14 cellular contexts compared by ENCODE assay signal in genomic region chr18:63159590-63159989, GRCh38.
DNase-seq lines count a peak whose midpoint lies in the region; ATAC-seq, FAIRE-seq and TF ChIP-seq lines count a peak whose summit lies in the region.
"Had no signal": no experiment of that assay in that cellular context is flagged by ENCODE, and none has a peak within 500 bp of the region (broad histone marks: within the 10 kb centered on the region; RNA-seq: fewer than 3 reads in every experiment).

No MANE protein-coding gene starts in this region.

- intact Hi-C loops in GM12878 (cut with micrococcal nuclease; ENCODE audit: unreplicated experiment), result loop anchor here (1.0 to 5.0 kb wide), 2 partner anchors 33 to 159 kb away; no protein-coding TSS in a partner anchor

- RAD21 ChIA-PET in GM12878 (lab: Charles Lee; ENCODE audit: unreplicated experiment), result interaction anchor here (0.7 to 14.5 kb wide), 6 partner anchors 9 to 159 kb away, joined by 3 to 463 read pairs (median 60); partner anchors contain the start of gene BCL2

- TF ChIP-seq CTCF in Peyer's patch (IDR thresholded peaks at IDR 0.05) (no peak), GM12878 (IDR thresholded peaks at IDR 0.05 in 2 of 3, conservative IDR thresholded peaks at IDR 0.05 in 1 of 3; ENCODE audit: control insufficient read depth in 2 of 3, extremely low read depth in 1 of 3, insufficient read depth in 1 of 3, low read depth in 3 of 3, low read length in 3 of 3) (no peak)

- WGBS in GM12878 (ENCODE audit: insufficient coverage, insufficient replicate concordance, low lambda C conversion rate, missing lambda C conversion rate), result under 1% methylated on average over 9 of the region's 9 CpGs

- peak overlapping the region; percentile 99 for H3K4me2 ChIP-seq in GM12878 (ENCODE audit: control insufficient read depth, insufficient read depth)

- no peak overlapping the region for H2AFZ ChIP-seq in GM12878 (ENCODE audit: control insufficient read depth, low read depth, low read length)

- in situ Hi-C loops in GM12878 (cut with MboI), result no loop called here

- H3K4me3 ChIP-seq in Peyer's patch (no peak overlapping the region), GM12878 (peak overlapping the region; percentile 76)
- H3K4me3 ChIP-seq: esophagus squamous epithelium, SK-N-MC had no signal

- peaks cover 81% of the 10 kb centered on the region for H3K79me2 ChIP-seq in GM12878 (ENCODE audit: control insufficient read depth, insufficient read depth, low read length)

- peak; percentile 6 for ATAC-seq in GM12878
- ATAC-seq in stimulated activated naive CD8-positive, alpha-beta T cell treated with anti-CD3 and anti-CD28 coated beads, Interleukin-15, Interleukin-2, amounts not matched to agents 100 U/mL and 50 U/mL, for 24 hours, result no peak
- ATAC-seq in GM18502 (IDR thresholded peaks at IDR 0.05; ENCODE audit: poor library complexity, unreplicated experiment), result no peak
- ATAC-seq in GM19324 (IDR thresholded peaks at IDR 0.05; ENCODE audit: low FRiP score, unreplicated experiment), result no peak

- H3K27ac ChIP-seq in Peyer's patch, result peak overlapping the region in 3 of 4 donors; percentile 84 to 93 (median 87)
- peak overlapping the region; percentile 100 for H3K27ac ChIP-seq in GM12878 (ENCODE audit: control insufficient read depth, insufficient read depth)
- no peak overlapping the region for H3K27ac ChIP-seq in caudate nucleus (ENCODE audit: low read depth, low read length)
- H3K27ac ChIP-seq: SK-N-MC had no signal

- H3K9me3 ChIP-seq in Peyer's patch, result no peaks in the 10 kb centered on the region
- H3K9me3 ChIP-seq in GM12878 (replicated peaks; ENCODE audit: control insufficient read depth, insufficient read depth, low read length), result no peaks in the 10 kb centered on the region
- H3K9me3 ChIP-seq: esophagus squamous epithelium had no signal

- H3K27me3 ChIP-seq in Peyer's patch (no peaks in the 10 kb centered on the region), GM12878 (replicated peaks in 1 of 2; ENCODE audit: control insufficient read depth in 2 of 2, insufficient read depth in 2 of 2, low read length in 1 of 2) (no peaks in the 10 kb centered on the region)
- H3K27me3 ChIP-seq: esophagus squamous epithelium had no signal

- H4K20me1 ChIP-seq in GM12878 (ENCODE audit: control insufficient read depth, insufficient read depth), result no peaks in the 10 kb centered on the region

- H3K4me1 ChIP-seq in Peyer's patch (peaks cover 7 to 57% (median 35%) of the 10 kb centered on the region in 4 donors), GM12878 (ENCODE audit: control insufficient read depth, insufficient read depth, low read length) (peaks cover 79% of the 10 kb centered on the region)

- CTCF ChIA-PET in GM12878 (lab: Yijun Ruan, JAX), result interaction anchor here (1.4 to 18.1 kb wide), 5 partner anchors 22 to 158 kb away, joined by 3 to 416 read pairs (median 32); no protein-coding TSS in a partner anchor

- TF ChIP-seq EP300 in GM12878 (IDR thresholded peaks at IDR 0.05; ENCODE audit: borderline replicate concordance in 1 of 2, control insufficient read depth in 1 of 2, low read depth in 2 of 2, low read length in 2 of 2), result peak; percentile 67 to 71; a peak in 3 of 4 replicates

- H3K36me3 ChIP-seq in Peyer's patch, result no peaks in the 10 kb centered on the region
- H3K36me3 ChIP-seq in GM12878 (ENCODE audit: control insufficient read depth in 2 of 2, insufficient read depth in 2 of 2, low read length in 1 of 2), result no peaks in the 10 kb centered on the region
- H3K36me3 ChIP-seq: esophagus squamous epithelium had no signal

- no peak for TF ChIP-seq POLR2A in Peyer's patch (IDR thresholded peaks at IDR 0.05)
- TF ChIP-seq POLR2A in GM12878 (IDR thresholded peaks at IDR 0.05; ENCODE audit: low read depth, low read length), result peak; percentile 48

- no peak for FAIRE-seq in GM12878 (lab: Jason Lieb, UNC)

- POLR2A ChIA-PET in GM12878 (lab: Charles Lee), result interaction anchor here (1.0 to 11.7 kb wide), 4 partner anchors 22 to 159 kb away, joined by 3 to 278 read pairs (median 106); partner anchors contain the start of gene BCL2

- no peak for TF ChIP-seq RAD21 in GM12878 (IDR thresholded peaks at IDR 0.05; ENCODE audit: insufficient read depth, low read depth, low read length)

- H3K9ac ChIP-seq in GM12878 (ENCODE audit: control insufficient read depth, insufficient read depth, low read length), result peak overlapping the region; percentile 97

- SMC1A ChIA-PET in GM12878 (lab: Charles Lee; ENCODE audit: uncharacterized antibody, unreplicated experiment), result interaction anchor here (0.6 to 13.4 kb wide), 14 partner anchors 14 to 180 kb away, joined by 3 to 453 read pairs (median 3); partner anchors contain the start of gene BCL2

- no TSS peak for BruUV-seq in GM12878 (replicated peaks; lab: Mats Ljungman, UMichigan)

- DNase-seq in activated T-cell treated with anti-CD3 and anti-CD28 coated beads for 48 hours (ENCODE audit: low read depth) (peak; percentile 48), activated T-cell treated with anti-CD3 and anti-CD28 coated beads for 4 hours (no peak), Peyer's patch (no peak), GM12878 (ENCODE audit: low read depth, low spot score) (peak; percentile 67), caudate nucleus (lab: John Stamatoyannopoulos, UW) (no peak)
- DNase-seq in stimulated activated naive CD8-positive, alpha-beta T cell treated with anti-CD3 and anti-CD28 coated beads, Interleukin-15, Interleukin-2, amounts not matched to agents 100 U/mL and 50 U/mL, for 24 hours, result peak; percentile 55
- DNase-seq: esophagus squamous epithelium, mesendoderm, NCI-H1417, NCI-H82, retina had no signal

TF ChIP-seq in GM12878, 131 proteins besides CTCF, POLR2A, EP300 and RAD21 (continues in another document):
- TF ChIP-seq HDGF (IDR thresholded peaks at IDR 0.05) (no peak), FOXM1 (IDR thresholded peaks at IDR 0.05; ENCODE audit: low read depth, low read length) (no peak), RELA (IDR thresholded peaks at IDR 0.05; ENCODE audit: borderline replicate concordance, partially characterized antibody) (peak; percentile 36), IKZF2 (IDR thresholded peaks at IDR 0.05) (no peak), WRNIP1 (IDR thresholded peaks at IDR 0.05; ENCODE audit: borderline replicate concordance, low read depth, low read length) (no peak), NBN (IDR thresholded peaks at IDR 0.05) (no peak; the same call in 1 of the 2 replicates), CBX3 (IDR thresholded peaks at IDR 0.05; ENCODE audit: borderline replicate concordance, low read depth) (no peak), KDM1A (IDR thresholded peaks at IDR 0.05; ENCODE audit: borderline replicate concordance) (no peak), SMC3 (IDR thresholded peaks at IDR 0.05; ENCODE audit: borderline replicate concordance, low read length) (no peak; the same call in 1 of the 2 replicates), SMAD1 (IDR thresholded peaks at IDR 0.05; ENCODE audit: low read depth, partially characterized antibody) (no peak), BCL11A (IDR thresholded peaks at IDR 0.05; ENCODE audit: low read depth, low read length) (peak; percentile 72; the same call in 1 of the 2 replicates), TCF12 (IDR thresholded peaks at IDR 0.05; ENCODE audit: low read depth, low read length) (peak; percentile 65; the same call in 1 of the 2 replicates), BHLHE40 (IDR thresholded peaks at IDR 0.05; ENCODE audit: borderline replicate concordance in 1 of 2, low read depth in 2 of 2, low read length in 1 of 2) (0 out of 4 replicates have a peak, but pooled peaks of 1 of the 2 experiments have one; percentile 23), SP1 (IDR thresholded peaks at IDR 0.05; ENCODE audit: low read depth, low read length) (peak; percentile 66), KLF5 (IDR thresholded peaks at IDR 0.05; ENCODE audit: partially characterized antibody) (no peak), ATF7 (IDR thresholded peaks at IDR 0.05; ENCODE audit: low read depth) (0 out of 2 replicates have a peak, but pooled peaks have one; percentile 3), STAT1 (conservative IDR thresholded peaks at IDR 0.05) (no peak), CHD2 (IDR thresholded peaks at IDR 0.05; ENCODE audit: borderline replicate concordance, low read depth, low read length) (no peak), IRF4 (IDR thresholded peaks at IDR 0.05; ENCODE audit: low read depth, low read length) (peak; percentile 56), CREB1 (IDR thresholded peaks at IDR 0.05; ENCODE audit: low read depth) (no peak)
- TF ChIP-seq, protein P1, sequence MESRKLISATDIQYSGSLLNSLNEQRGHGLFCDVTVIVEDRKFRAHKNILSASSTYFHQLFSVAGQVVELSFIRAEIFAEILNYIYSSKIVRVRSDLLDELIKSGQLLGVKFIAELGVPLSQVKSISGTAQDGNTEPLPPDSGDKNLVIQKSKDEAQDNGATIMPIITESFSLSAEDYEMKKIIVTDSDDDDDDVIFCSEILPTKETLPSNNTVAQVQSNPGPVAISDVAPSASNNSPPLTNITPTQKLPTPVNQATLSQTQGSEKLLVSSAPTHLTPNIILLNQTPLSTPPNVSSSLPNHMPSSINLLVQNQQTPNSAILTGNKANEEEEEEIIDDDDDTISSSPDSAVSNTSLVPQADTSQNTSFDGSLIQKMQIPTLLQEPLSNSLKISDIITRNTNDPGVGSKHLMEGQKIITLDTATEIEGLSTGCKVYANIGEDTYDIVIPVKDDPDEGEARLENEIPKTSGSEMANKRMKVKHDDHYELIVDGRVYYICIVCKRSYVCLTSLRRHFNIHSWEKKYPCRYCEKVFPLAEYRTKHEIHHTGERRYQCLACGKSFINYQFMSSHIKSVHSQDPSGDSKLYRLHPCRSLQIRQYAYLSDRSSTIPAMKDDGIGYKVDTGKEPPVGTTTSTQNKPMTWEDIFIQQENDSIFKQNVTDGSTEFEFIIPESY (IDR thresholded peaks at IDR 0.05), result no peak

Comparison
In these comparisons a context has a peak if more than half of its experiments do, and no peak if none do; other contexts are left out.
1. DNase-seq: peak in activated T-cell treated with anti-CD3 and anti-CD28 coated beads for 48 hours (single experiment), GM12878 (single experiment) and stimulated activated naive CD8-positive, alpha-beta T cell treated with anti-CD3 and anti-CD28 coated beads, Interleukin-15, Interleukin-2, amounts not matched to agents 100 U/mL and 50 U/mL, for 24 hours (single experiment); none in activated T-cell treated with anti-CD3 and anti-CD28 coated beads for 4 hours (single experiment), Peyer's patch (0 of 3) and caudate nucleus (0 of 61).